In genomic region chr2:191320881-191321280, GRCh38 we compare ENCODE assay signal across 24 cellular contexts.
"Had no signal": no experiment of that assay in that cellular context is flagged by ENCODE, and none has a peak within 500 bp of the region (broad histone marks: within the 10 kb centered on the region; RNA-seq: fewer than 3 reads in every experiment).

No MANE protein-coding gene starts in this region.

- H3K36me3 ChIP-seq: adrenal gland, cardiac muscle cell, colonic mucosa, neutrophil, transverse colon, vagina, WERI-Rb-1 had no signal

- H3K27ac ChIP-seq: adrenal gland, cardiac muscle cell, colonic mucosa, foreskin keratinocyte, neutrophil, transverse colon, vagina, WERI-Rb-1 had no signal

- H3K9me3 ChIP-seq: adrenal gland, colonic mucosa, neutrophil, vagina had no signal

- DNase-seq: activated CD4-positive, alpha-beta memory T cell treated with anti-CD3 and anti-CD28 coated beads for 36 hours; activated CD4-positive, alpha-beta T cell treated with anti-CD3 and anti-CD28 coated beads for 36 hours; activated effector memory CD4-positive, alpha-beta T cell treated with Interleukin-2 at 50 U/mL for 16 hours; activated T-cell treated with anti-CD3 and anti-CD28 coated beads, Interleukin-2, amount 50 U/mL, for 24 hours; adrenal gland; colonic mucosa; foreskin keratinocyte; head of caudate nucleus; left cardiac atrium; naive thymus-derived CD4-positive, alpha-beta T cell; posterior cingulate gyrus; right cardiac atrium; stimulated activated CD4-positive, alpha-beta T cell treated with anti-CD3 and anti-CD28 coated beads, Interleukin-4, amount 100 ng/mL, for 4 hours; stimulated activated CD8-positive, alpha-beta memory T cell treated with anti-CD3 and anti-CD28 coated beads, Interleukin-4, amount 100 ng/mL, for 48 hours; stimulated activated naive CD4-positive, alpha-beta T cell treated with Interleukin-2 at 50 U/mL for 16 hours; substantia nigra; T-helper 17 cell; transverse colon; WERI-Rb-1 had no signal

- H3K27me3 ChIP-seq: adrenal gland, cardiac muscle cell, colonic mucosa, foreskin keratinocyte, neutrophil, transverse colon, vagina had no signal

- ATAC-seq: activated CD4-positive, alpha-beta T cell treated with anti-CD3 and anti-CD28 coated beads for 36 hours; foreskin keratinocyte; left cardiac atrium; naive thymus-derived CD4-positive, alpha-beta T cell; right cardiac atrium; T-helper 17 cell had no signal

- H3K4me3 ChIP-seq: adrenal gland, cardiac muscle cell, colonic mucosa, lung, skin epidermis, transverse colon, vagina had no signal
